5 cellular contexts compared by ENCODE assay signal in genomic region chr16:21573506-21573905, GRCh38. TPM values are rescaled to one million over a fixed set of nuclear protein-coding genes. Genes with fewer than 3 reads are reported as not detected.
DNase-seq lines count a peak whose midpoint lies in the region; ATAC-seq, FAIRE-seq and TF ChIP-seq lines count a peak whose summit lies in the region.
"Not testable (repeated sequence)": the region's sequence is repeated elsewhere in the genome, so short reads cannot be mapped to it uniquely, and the experiment has no call there.

No MANE protein-coding gene starts in this region.

- CTCF ChIA-PET in HepG2 (lab: Yijun Ruan, JAX; ENCODE audit: low intra/inter-chr PET ratio, low total read pairs), result not testable (repeated sequence)

- 70% methylated on average over 9 of the region's 9 CpGs for WGBS in HepG2 (ENCODE audit: low lambda C conversion rate)
- 93 to 98% (median 95%) methylated on average over 9 of the region's 9 CpGs for whole genome bisulfite sequencing in spleen, 5 donors

- not testable (repeated sequence) for H3K4me1 Mint-ChIP-seq in CD14-positive monocyte

- in situ Hi-C loops in HepG2 (cut with HindIII; ENCODE audit: extremely low pct_ligation_motif_present, low pct_unique_long_range_greater_than_20kb), result loop anchor here (25.0 kb wide), 2 partner anchors 261 to 764 kb away; no protein-coding TSS in a partner anchor

- not testable (repeated sequence) for H3K79me2 ChIP-seq in HepG2 (ENCODE audit: insufficient read depth, low read length)

- DNase-seq in CD14-positive monocyte (ENCODE audit: low spot score) (peak; percentile 10), Right ventricle myocardium superior (peak; percentile 30), spleen (peak; percentile 42)
- peak; percentile 15 for DNase-seq in activated CD8-positive, alpha-beta memory T cell treated with anti-CD3 and anti-CD28 coated beads, Interleukin-2, amount 50 U/mL, for 48 hours
- DNase-seq in HepG2 (ENCODE audit: low spot score), result not testable (repeated sequence)

- TF ChIP-seq RAD21 in HepG2 (CRISPR knock-in tag; IDR thresholded peaks at IDR 0.05), result not testable (repeated sequence)

- POLR2A ChIA-PET in HepG2 (lab: Yijun Ruan, JAX), result not testable (repeated sequence)

- H4K20me1 ChIP-seq in HepG2 (ENCODE audit: insufficient read depth, low read length), result not testable (repeated sequence)

- H3K4me3 Mint-ChIP-seq in CD14-positive monocyte, result not testable (repeated sequence)

- not testable (repeated sequence) for TF ChIP-seq EP300 in HepG2 (IDR thresholded peaks at IDR 0.05; ENCODE audit: low read depth in 2 of 2, low read length in 2 of 2); HepG2 (CRISPR knock-in tag; IDR thresholded peaks at IDR 0.05; ENCODE audit: borderline replicate concordance)

- not testable (repeated sequence) for H3K9me3 Mint-ChIP-seq in CD14-positive monocyte

- ATAC-seq in Right ventricle myocardium superior (ENCODE audit: poor library complexity); HepG2: not testable (repeated sequence)

- not testable (repeated sequence) for H3K27ac Mint-ChIP-seq in CD14-positive monocyte

- not testable (repeated sequence) for H3K9ac ChIP-seq in HepG2 (ENCODE audit: insufficient read depth, low read depth, low read length)

- not testable (repeated sequence) for H3K4me3 ChIP-seq in HepG2 (replicated peaks in 1 of 3; ENCODE audit: insufficient read depth in 1 of 3, low read depth in 2 of 3, low read length in 3 of 3); spleen

- intact Hi-C loops in CD14-positive monocyte (cut with micrococcal nuclease), result loop anchor here in 1 of 2 donors (10.0 kb wide), 1 partner anchor 379 kb away; no protein-coding TSS in a partner anchor
- intact Hi-C loops in Right ventricle myocardium superior (cut with DNase I); spleen (cut with DNase I; ENCODE audit: low total_unique reads): not testable (repeated sequence)
- intact Hi-C loops in HepG2 (cut with micrococcal nuclease; ENCODE audit: unreplicated experiment), result loop anchor here (10.0 kb wide), 1 partner anchor 1061 kb away; no protein-coding TSS in a partner anchor

- not testable (repeated sequence) for H2AFZ ChIP-seq in HepG2 (ENCODE audit: low read length)

- not testable (repeated sequence) for TF ChIP-seq CTCF in CD14-positive monocyte (IDR thresholded peaks at IDR 0.05); HepG2 (CRISPR knock-in tag; IDR thresholded peaks at IDR 0.05); spleen (IDR thresholded peaks at IDR 0.05 in 8 of 11, conservative IDR thresholded peaks at IDR 0.05 in 3 of 11)

- H3K36me3 ChIP-seq in HepG2 (replicated peaks in 1 of 2; ENCODE audit: control insufficient read depth in 1 of 2, insufficient read depth in 2 of 2, low read length in 2 of 2); spleen: not testable (repeated sequence)

- H3K27ac ChIP-seq in HepG2 (ENCODE audit: extremely low read length, insufficient read depth, low read length); spleen: not testable (repeated sequence)

- BruUV-seq in HepG2 (replicated peaks; lab: Mats Ljungman, UMichigan), result not testable (repeated sequence)

- H3K4me1 ChIP-seq in HepG2 (ENCODE audit: insufficient read depth, low read length); spleen: not testable (repeated sequence)

- H3K9me3 ChIP-seq in HepG2 (ENCODE audit: low read length); spleen: not testable (repeated sequence)

- peaks cover 11% of the 10 kb centered on the region in 3 donors for H3K27me3 Mint-ChIP-seq in CD14-positive monocyte (ENCODE audit: low read depth in 3 of 3)

- not testable (repeated sequence) for H3K36me3 Mint-ChIP-seq in CD14-positive monocyte

- H3K4me2 ChIP-seq in HepG2 (ENCODE audit: low read depth, low read length), result not testable (repeated sequence)

- not testable (repeated sequence) for TF ChIP-seq POLR2A in HepG2 (IDR thresholded peaks at IDR 0.05; ENCODE audit: insufficient read depth in 1 of 2, low read depth in 2 of 2, low read length in 2 of 2); spleen (IDR thresholded peaks at IDR 0.05)

- not testable (repeated sequence) for FAIRE-seq in HepG2 (lab: Jason Lieb, UNC)

- H3K27me3 ChIP-seq in HepG2 (ENCODE audit: control insufficient read depth in 1 of 2, insufficient read depth in 2 of 2, low read length in 2 of 2) (peaks cover 3 to 18% of the 10 kb centered on the region in 2 experiments), spleen (replicated peaks in 1 of 7) (peaks cover 0 to 11% (median 0%) of the 10 kb centered on the region in 7 donors)

TF ChIP-seq in HepG2, 621 proteins besides CTCF, POLR2A, EP300 and RAD21:
- TF ChIP-seq TBX2 (CRISPR knock-in tag; IDR thresholded peaks at IDR 0.05; ENCODE audit: borderline replicate concordance), result peak; percentile 4; the same call in 1 of the 2 replicates
- peak; percentile 18; the same call in 1 of the 2 replicates for TF ChIP-seq SP2 (CRISPR knock-in tag; IDR thresholded peaks at IDR 0.05)
TF ChIP-seq in HepG2: peak in this region for 2; not testable (repeated sequence) for 619.

RNA-seq across cellular contexts. Expression of gene METTL9, which starts 25.9 kb away (rescaled TPM):
- polyA plus RNA-seq in CD14-positive monocyte, result 100 to 1,000 TPM; 373 to 400 TPM
- total RNA-seq in Right ventricle myocardium superior, result 47.4 TPM
- 175 and 204 TPM in 2 replicates for total RNA-seq in HepG2 (2016; rRNA removed; fragmentation: Illumina TruSeq; extraction: Trizol)
- 260 and 296 TPM in 2 replicates for total RNA-seq in HepG2 (2016; cell fraction: cytosol; rRNA removed; fragmentation: Illumina TruSeq; extraction: Trizol; ENCODE audit: low read depth)
- total RNA-seq in HepG2 (2016; cell fraction: insoluble cytoplasmic fraction; rRNA removed; fragmentation: Illumina TruSeq; extraction: Trizol), result 189 and 192 TPM in 2 replicates
- 531 and 570 TPM in 2 replicates for total RNA-seq in HepG2 (2016; cell fraction: membrane; rRNA removed; fragmentation: Illumina TruSeq; extraction: Trizol)
- total RNA-seq in HepG2 (2016; cell fraction: nucleus; rRNA removed; fragmentation: Illumina TruSeq; extraction: Trizol), result 102 and 120 TPM in 2 replicates
- polyA plus RNA-seq in HepG2 (2011; rRNA removed), result 96.9 and 123 TPM in 2 replicates
- polyA plus RNA-seq in HepG2 (2011; cell fraction: cytosol; rRNA removed), result 57.9 and 89.7 TPM in 2 replicates
- polyA plus RNA-seq in HepG2 (2011; cell fraction: nucleus; rRNA removed), result 22.0 and 27.5 TPM in 2 replicates
- polyA plus RNA-seq in HepG2 (2012), result 128 and 134 TPM in 2 replicates
- polyA plus RNA-seq in HepG2 (2016; cell fraction: cytosol; fragmentation: Illumina TruSeq; extraction: Trizol; ENCODE audit: low read depth), result 385 and 459 TPM in 2 replicates
- polyA plus RNA-seq in HepG2 (2016; cell fraction: insoluble cytoplasmic fraction; fragmentation: Illumina TruSeq; extraction: Trizol; ENCODE audit: low read depth), result 218 and 221 TPM in 2 replicates
- 534 and 554 TPM in 2 replicates for polyA plus RNA-seq in HepG2 (2016; cell fraction: membrane; fragmentation: Illumina TruSeq; extraction: Trizol; ENCODE audit: low read depth)
- polyA plus RNA-seq in HepG2 (2016; cell fraction: nucleus; fragmentation: Illumina TruSeq; extraction: Trizol; ENCODE audit: insufficient read depth, low read depth), result 143 and 144 TPM in 2 replicates
- 23.0 and 41.2 TPM in 2 replicates for polyA minus RNA-seq in HepG2 (2011; rRNA and poly(A)+ RNA removed; ENCODE audit: low replicate concordance)
- 66.7 and 68.9 TPM in 2 replicates for polyA minus RNA-seq in HepG2 (2011; cell fraction: cytosol; rRNA and poly(A)+ RNA removed)
- 50.9 and 56.4 TPM in 2 replicates for polyA minus RNA-seq in HepG2 (2011; cell fraction: nucleus; rRNA and poly(A)+ RNA removed)
- total RNA-seq in spleen, result 100 to 1,000 TPM in 5 of 7 donors, 10 to 100 TPM in 2; 88.5 to 247 (median 121) TPM
- polyA plus RNA-seq in spleen, result 10 to 100 TPM; 28.5 to 50.6 (median 45.2) TPM
